ENCODE assay signal across 8 cellular contexts in genomic region chr3:136750209-136750921, GRCh38. TPM values are rescaled to one million over a fixed set of nuclear protein-coding genes. Genes with fewer than 3 reads are reported as not detected.
A peak's percentile ranks its signal among the peaks of the same experiment; 100 is the strongest.
DNase-seq lines count a peak whose midpoint lies in the region; ATAC-seq and TF ChIP-seq lines count a peak whose summit lies in the region.

No MANE protein-coding gene starts in this region.

- H3K36me3 ChIP-seq in stomach, result no peaks in the 10 kb centered on the region

- in situ Hi-C loops in GM13977 (cut with MboI; ENCODE audit: low pct_unique_long_range_greater_than_20kb, low sequenced_read_pairs, unreplicated experiment), result loop anchor here (10.0 kb wide), 1 partner anchor 676 kb away; no protein-coding TSS in a partner anchor

- DNase-seq in AML-193 (lab: John Stamatoyannopoulos, UW) (peak; percentile 17 to 63), HFF-Myc (ENCODE audit: extremely low read depth, low read depth) (no peak), immature natural killer cell (peak; percentile 42 to 53 (median 45)), stomach (no peak), GM13977 (ENCODE audit: low spot score) (no peak)

- H3K36me3 Mint-ChIP-seq in activated naive CD4-positive, alpha-beta T cell treated with anti-CD3 and anti-CD28 coated beads, Interleukin-2, amount 50 U/mL, for 24 hours, result no peaks in the 10 kb centered on the region
- H3K36me3 Mint-ChIP-seq in immature natural killer cell, result no peaks in the 10 kb centered on the region

- H3K4me1 ChIP-seq in stomach, result peaks cover 23 to 71% (median 51%) of the 10 kb centered on the region in 4 donors

- TF ChIP-seq POLR2A in stomach (IDR thresholded peaks at IDR 0.05), result no peak

- no peaks in the 10 kb centered on the region for H3K27me3 ChIP-seq in stomach

- no peaks in the 10 kb centered on the region for H3K9me3 Mint-ChIP-seq in activated naive CD4-positive, alpha-beta T cell treated with anti-CD3 and anti-CD28 coated beads, Interleukin-2, amount 50 U/mL, for 24 hours
- no peaks in the 10 kb centered on the region for H3K9me3 Mint-ChIP-seq in immature natural killer cell

- peak overlapping the region; percentile 46 to 100 (median 97) for H3K27ac ChIP-seq in stomach

- H3K4me3 ChIP-seq in HFF-Myc (replicated peaks; ENCODE audit: low read depth, low read length), result peak overlapping the region; percentile 76
- H3K4me3 ChIP-seq in stomach, result peak overlapping the region; percentile 67 to 92 (median 82)

- ATAC-seq in GM21528 (IDR thresholded peaks at IDR 0.05; ENCODE audit: low FRiP score, unreplicated experiment), result no peak
- no peak for ATAC-seq in HG03439 (IDR thresholded peaks at IDR 0.05; ENCODE audit: unreplicated experiment)

- no peaks in the 10 kb centered on the region for H3K9me3 ChIP-seq in stomach

- 3 to 8% (median 5%) methylated on average over 8 of the region's 8 CpGs for WGBS in stomach, 5 donors

- peaks cover 60% of the 10 kb centered on the region for H3K4me1 Mint-ChIP-seq in activated naive CD4-positive, alpha-beta T cell treated with anti-CD3 and anti-CD28 coated beads, Interleukin-2, amount 50 U/mL, for 24 hours
- peaks cover 62% of the 10 kb centered on the region in 2 donors for H3K4me1 Mint-ChIP-seq in immature natural killer cell

- TF ChIP-seq EP300 in stomach (IDR thresholded peaks at IDR 0.05), result no peak

- peak overlapping the region; percentile 91 for H3K4me3 Mint-ChIP-seq in activated naive CD4-positive, alpha-beta T cell treated with anti-CD3 and anti-CD28 coated beads, Interleukin-2, amount 50 U/mL, for 24 hours
- H3K4me3 Mint-ChIP-seq in immature natural killer cell, result peak overlapping the region; percentile 92 to 98 (median 94)

- no peaks in the 10 kb centered on the region for H3K27me3 Mint-ChIP-seq in activated naive CD4-positive, alpha-beta T cell treated with anti-CD3 and anti-CD28 coated beads, Interleukin-2, amount 50 U/mL, for 24 hours
- H3K27me3 Mint-ChIP-seq in immature natural killer cell (ENCODE audit: low read depth in 3 of 3), result peaks cover 13 to 25% (median 18%) of the 10 kb centered on the region in 3 donors

- intact Hi-C loops in stomach (cut with DNase I; ENCODE audit: low total_unique reads), result loop anchor here (10.0 kb wide), 1 partner anchor 356 kb away; no protein-coding TSS in a partner anchor

- TF ChIP-seq CTCF in HFF-Myc (IDR thresholded peaks at IDR 0.05; ENCODE audit: low read depth, low read length, missing control alignments) (no peak), stomach (IDR thresholded peaks at IDR 0.05) (no peak), GM13977 (IDR thresholded peaks at IDR 0.05; ENCODE audit: extremely low read depth, insufficient read depth, missing control alignments) (no peak)

- H3K27ac Mint-ChIP-seq in activated naive CD4-positive, alpha-beta T cell treated with anti-CD3 and anti-CD28 coated beads, Interleukin-2, amount 50 U/mL, for 24 hours, result peak overlapping the region; percentile 82
- H3K27ac Mint-ChIP-seq in immature natural killer cell, result peak overlapping the region; percentile 94 to 99 (median 96)

RNA-seq across cellular contexts. Expression of gene STAG1, which starts 1.8 kb away (rescaled TPM):
- 10 to 100 TPM; 11.8 to 22.6 (median 14.6) TPM for polyA plus RNA-seq in immature natural killer cell
- total RNA-seq in stomach, result 100 to 1,000 TPM in 1 of 5 donors, 10 to 100 TPM in 4; 28.1 to 105 (median 49.2) TPM
- 1 to 10 TPM; 7.5 to 8.1 (median 8.1) TPM for polyA plus RNA-seq in stomach

Comparison
In these comparisons a context has a peak if more than half of its experiments do, and no peak if none do; other contexts are left out.
1. DNase-seq: peak in AML-193 (2 of 2) and immature natural killer cell (3 of 3); none in HFF-Myc (single experiment), stomach (single experiment) and GM13977 (single experiment).